Comparison of ENCODE assay signal across 22 cellular contexts in the genomic region with DNA sequence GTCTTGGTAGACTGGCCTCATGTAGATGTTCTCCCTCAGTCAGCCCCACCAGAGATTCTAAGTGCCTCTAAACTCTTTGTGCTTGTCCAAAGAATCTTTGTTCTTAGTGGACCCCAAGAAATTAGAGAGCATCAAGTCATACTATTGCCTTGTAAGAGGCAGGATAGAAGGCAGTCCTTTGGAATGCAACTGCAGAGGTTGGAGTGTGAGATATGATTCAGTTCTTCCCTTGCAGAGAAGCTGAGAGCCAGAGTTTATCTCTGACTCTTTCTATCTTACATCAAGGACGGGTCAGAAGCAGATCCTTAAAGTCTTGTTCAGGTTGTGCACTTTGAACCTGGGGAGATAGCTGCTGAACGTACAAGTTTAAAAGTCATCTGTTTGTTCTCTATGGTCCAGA. TPM values are rescaled to one million over a fixed set of nuclear protein-coding genes. Genes with fewer than 3 reads are reported as not detected.
DNase-seq lines count a peak whose midpoint lies in the region; ATAC-seq and TF ChIP-seq lines count a peak whose summit lies in the region.
"Had no signal": no experiment of that assay in that cellular context is flagged by ENCODE, and none has a peak within 500 bp of the region (broad histone marks: within the 10 kb centered on the region; RNA-seq: fewer than 3 reads in every experiment).

No MANE protein-coding gene starts in this region.

- H4K20me1 ChIP-seq in GM23338 (replicated peaks; ENCODE audit: insufficient read depth) = peaks cover 15% of the 10 kb centered on the region

- no peak overlapping the region for H2AFZ ChIP-seq in GM23338
- H2AFZ ChIP-seq: PC-9 had no signal

- no peaks in the 10 kb centered on the region for H3K4me1 ChIP-seq in GM23338 (ENCODE audit: insufficient read depth)

- H3K36me3 ChIP-seq in GM23338 (ENCODE audit: insufficient read depth) = peaks cover 22% of the 10 kb centered on the region; the same call in 1 of the 2 replicates

- H3K27me3 ChIP-seq in GM23338 (ENCODE audit: insufficient read depth) = no peaks in the 10 kb centered on the region

- H3F3A ChIP-seq in GM23338 (replicated peaks; ENCODE audit: low read depth) = no peaks in the 10 kb centered on the region

- no peaks in the 10 kb centered on the region for H3K9me2 ChIP-seq in GM23338 (ENCODE audit: insufficient read depth)

- no peak for DNase-seq in activated CD8-positive, alpha-beta T cell treated with anti-CD3 and anti-CD28 coated beads for 36 hours
- no peak for DNase-seq in activated CD8-positive, alpha-beta T cell treated with anti-CD3 and anti-CD28 coated beads, Interleukin-2, amount 10 ng/mL, durations not matched to agents 7 days and 5 days
- DNase-seq in GM23338 (ENCODE audit: low spot score) (no peak), iris pigment epithelial cell (ENCODE audit: low read depth) (peak; percentile 63), Right ventricle myocardium superior (no peak)
- DNase-seq in activated T-helper 2 cell treated with anti-CD3 and anti-CD28 coated beads, Interferon-gamma antibody, Interleukin-2, Interleukin-4, amounts not matched to agents 10 μg/mL and 5 μg/mL and 100 μg/mL, durations not matched to agents 14 hours and 24 hours and 36 hours (ENCODE audit: low spot score) = no peak
- DNase-seq: AML-193; C1 segment of cervical spinal cord; CD8-positive, alpha-beta T cell; DND-41; NCI-H1092 treated with DMSO at 0.1 percent for 48 hours; NCI-H1436 treated with DMSO at 0.1 percent for 48 hours; NCI-H1930; NCI-H226; NCI-H510A treated with DMSO at 0.1 percent for 48 hours; NCI-H748 treated with DMSO at 0.1 percent for 48 hours; PC-9 had no signal

- peaks cover 21% of the 10 kb centered on the region for H3K79me2 ChIP-seq in GM23338 (replicated peaks; ENCODE audit: insufficient read depth)

- no peaks in the 10 kb centered on the region for H3K27me3 Mint-ChIP-seq in activated CD8-positive, alpha-beta T cell treated with anti-CD3 and anti-CD28 coated beads for 36 hours
- no peaks in the 10 kb centered on the region for H3K27me3 Mint-ChIP-seq in activated CD8-positive, alpha-beta T cell treated with anti-CD3 and anti-CD28 coated beads, Interleukin-2, amount 10 ng/mL, durations not matched to agents 7 days and 5 days (ENCODE audit: low read depth)
- no peaks in the 10 kb centered on the region for H3K27me3 Mint-ChIP-seq in GM23338 (ENCODE audit: insufficient read depth, low read depth, poor library complexity)
- H3K27me3 Mint-ChIP-seq in activated T-helper 2 cell treated with anti-CD3 and anti-CD28 coated beads, Interferon-gamma antibody, Interleukin-2, Interleukin-4, amounts not matched to agents 10 μg/mL and 5 μg/mL and 100 μg/mL, durations not matched to agents 14 hours and 24 hours and 36 hours (ENCODE audit: low read depth) = no peaks in the 10 kb centered on the region

- H3K4me1 Mint-ChIP-seq in activated CD8-positive, alpha-beta T cell treated with anti-CD3 and anti-CD28 coated beads for 36 hours (ENCODE audit: low read depth) = peaks cover 21% of the 10 kb centered on the region
- peaks cover 2% of the 10 kb centered on the region for H3K4me1 Mint-ChIP-seq in activated CD8-positive, alpha-beta T cell treated with anti-CD3 and anti-CD28 coated beads, Interleukin-2, amount 10 ng/mL, durations not matched to agents 7 days and 5 days (ENCODE audit: low read depth)
- H3K4me1 Mint-ChIP-seq in GM23338 = no peaks in the 10 kb centered on the region; the same call in 1 of the 3 replicates
- H3K4me1 Mint-ChIP-seq in activated T-helper 2 cell treated with anti-CD3 and anti-CD28 coated beads, Interferon-gamma antibody, Interleukin-2, Interleukin-4, amounts not matched to agents 10 μg/mL and 5 μg/mL and 100 μg/mL, durations not matched to agents 14 hours and 24 hours and 36 hours (ENCODE audit: low read depth) = peaks cover 22% of the 10 kb centered on the region

- no peak for ATAC-seq in activated CD8-positive, alpha-beta T cell treated with anti-CD3 and anti-CD28 coated beads for 36 hours
- ATAC-seq in activated CD8-positive, alpha-beta T cell treated with anti-CD3 and anti-CD28 coated beads, Interleukin-2, amount 10 ng/mL, durations not matched to agents 7 days and 5 days = no peak
- no peak for ATAC-seq in GM23338
- no peak for ATAC-seq in SK-N-SH treated with all-trans-retinoic acid at 6 μM for 48 hours
- no peak for ATAC-seq in GM19023 (IDR thresholded peaks at IDR 0.05; ENCODE audit: unreplicated experiment)
- no peak for ATAC-seq in Right ventricle myocardium superior (ENCODE audit: poor library complexity)
- ATAC-seq: CD8-positive, alpha-beta T cell; GM12878 had no signal

- H3K27ac Mint-ChIP-seq in activated CD8-positive, alpha-beta T cell treated with anti-CD3 and anti-CD28 coated beads for 36 hours = peak overlapping the region; percentile 23
- H3K27ac Mint-ChIP-seq in activated CD8-positive, alpha-beta T cell treated with anti-CD3 and anti-CD28 coated beads, Interleukin-2, amount 10 ng/mL, durations not matched to agents 7 days and 5 days = no peak overlapping the region
- 0 out of 2 replicates have a peak overlapping the region, but pooled peaks have one; percentile 29 for H3K27ac Mint-ChIP-seq in GM23338
- peak overlapping the region; percentile 50 for H3K27ac Mint-ChIP-seq in activated T-helper 2 cell treated with anti-CD3 and anti-CD28 coated beads, Interferon-gamma antibody, Interleukin-2, Interleukin-4, amounts not matched to agents 10 μg/mL and 5 μg/mL and 100 μg/mL, durations not matched to agents 14 hours and 24 hours and 36 hours
- H3K27ac Mint-ChIP-seq: CD8-positive, alpha-beta T cell had no signal

- POLR2A ChIA-PET in activated CD8-positive, alpha-beta T cell treated with anti-CD3 and anti-CD28 coated beads for 36 hours (lab: Charles Lee) = interaction anchor here (1.5 to 1.9 kb wide), 2 partner anchors 14 to 21 kb away, joined by 4 read pairs; a partner anchor contains a TSS
- POLR2A ChIA-PET in activated CD8-positive, alpha-beta T cell treated with anti-CD3 and anti-CD28 coated beads, Interleukin-2, amount 10 ng/mL, durations not matched to agents 7 days and 5 days (lab: Charles Lee) = no interaction called here

- no peak overlapping the region for H3K4me3 Mint-ChIP-seq in activated CD8-positive, alpha-beta T cell treated with anti-CD3 and anti-CD28 coated beads for 36 hours
- H3K4me3 Mint-ChIP-seq in activated CD8-positive, alpha-beta T cell treated with anti-CD3 and anti-CD28 coated beads, Interleukin-2, amount 10 ng/mL, durations not matched to agents 7 days and 5 days = no peak overlapping the region
- H3K4me3 Mint-ChIP-seq in GM23338 = no peak overlapping the region
- H3K4me3 Mint-ChIP-seq in activated T-helper 2 cell treated with anti-CD3 and anti-CD28 coated beads, Interferon-gamma antibody, Interleukin-2, Interleukin-4, amounts not matched to agents 10 μg/mL and 5 μg/mL and 100 μg/mL, durations not matched to agents 14 hours and 24 hours and 36 hours (ENCODE audit: low read depth) = no peak overlapping the region
- H3K4me3 Mint-ChIP-seq: CD8-positive, alpha-beta T cell had no signal

- intact Hi-C loops in activated CD8-positive, alpha-beta T cell treated with anti-CD3 and anti-CD28 coated beads for 36 hours (cut with micrococcal nuclease) = no loop called here
- intact Hi-C loops in activated T-helper 2 cell treated with anti-CD3 and anti-CD28 coated beads, Interferon-gamma antibody, Interleukin-2, Interleukin-4, amounts not matched to agents 10 μg/mL and 5 μg/mL and 100 μg/mL, durations not matched to agents 14 hours and 24 hours and 36 hours (cut with micrococcal nuclease) = no loop called here
- intact Hi-C loops in Right ventricle myocardium superior (cut with DNase I) = no loop called here

- CTCF ChIA-PET in activated CD8-positive, alpha-beta T cell treated with anti-CD3 and anti-CD28 coated beads for 36 hours (lab: Charles Lee) = no interaction called here
- CTCF ChIA-PET in activated CD8-positive, alpha-beta T cell treated with anti-CD3 and anti-CD28 coated beads, Interleukin-2, amount 10 ng/mL, durations not matched to agents 7 days and 5 days (lab: Charles Lee) = interaction anchor here (1.3 kb wide), 1 partner anchor 23 kb away, joined by 4 read pairs; no protein-coding TSS in a partner anchor

- H3K4me2 ChIP-seq in GM23338 = no peak overlapping the region
- H3K4me2 ChIP-seq: KMS-11, PC-9 had no signal

- H3K9me3 Mint-ChIP-seq in activated CD8-positive, alpha-beta T cell treated with anti-CD3 and anti-CD28 coated beads for 36 hours = peaks cover 10% of the 10 kb centered on the region
- H3K9me3 Mint-ChIP-seq in activated CD8-positive, alpha-beta T cell treated with anti-CD3 and anti-CD28 coated beads, Interleukin-2, amount 10 ng/mL, durations not matched to agents 7 days and 5 days (ENCODE audit: insufficient read depth) = peaks cover 5% of the 10 kb centered on the region
- H3K9me3 Mint-ChIP-seq in GM23338 = no peaks in the 10 kb centered on the region
- H3K9me3 Mint-ChIP-seq in activated T-helper 2 cell treated with anti-CD3 and anti-CD28 coated beads, Interferon-gamma antibody, Interleukin-2, Interleukin-4, amounts not matched to agents 10 μg/mL and 5 μg/mL and 100 μg/mL, durations not matched to agents 14 hours and 24 hours and 36 hours = peaks cover 7% of the 10 kb centered on the region

- H3K27ac ChIP-seq in GM23338 (ENCODE audit: low read depth) = no peak overlapping the region
- H3K27ac ChIP-seq: KMS-11, PC-9, RWPE1 had no signal

- no peak for TF ChIP-seq CTCF in activated CD8-positive, alpha-beta T cell treated with anti-CD3 and anti-CD28 coated beads for 36 hours (IDR thresholded peaks at IDR 0.05)
- TF ChIP-seq CTCF in GM23338 (conservative IDR thresholded peaks at IDR 0.05; ENCODE audit: low read depth in 2 of 2) = no peak

- peaks cover 49% of the 10 kb centered on the region for H3K36me3 Mint-ChIP-seq in activated CD8-positive, alpha-beta T cell treated with anti-CD3 and anti-CD28 coated beads for 36 hours (ENCODE audit: low read depth)
- H3K36me3 Mint-ChIP-seq in activated CD8-positive, alpha-beta T cell treated with anti-CD3 and anti-CD28 coated beads, Interleukin-2, amount 10 ng/mL, durations not matched to agents 7 days and 5 days (ENCODE audit: low read depth) = peaks cover 43% of the 10 kb centered on the region
- peaks cover 39% of the 10 kb centered on the region; the same call in 2 of the 3 replicates for H3K36me3 Mint-ChIP-seq in GM23338 (ENCODE audit: low read depth)
- peaks cover 55% of the 10 kb centered on the region for H3K36me3 Mint-ChIP-seq in activated T-helper 2 cell treated with anti-CD3 and anti-CD28 coated beads, Interferon-gamma antibody, Interleukin-2, Interleukin-4, amounts not matched to agents 10 μg/mL and 5 μg/mL and 100 μg/mL, durations not matched to agents 14 hours and 24 hours and 36 hours (ENCODE audit: low read depth)

- no peak overlapping the region for H3K4me3 ChIP-seq in GM23338
- H3K4me3 ChIP-seq: GM12878, PC-9 had no signal

RNA-seq across cellular contexts. Expression of a gene that starts 21.1 kb away (rescaled TPM):
- total RNA-seq in activated CD8-positive, alpha-beta T cell treated with anti-CD3 and anti-CD28 coated beads for 36 hours = 10 to 100 TPM; 53.6 to 61.1 TPM
- 10 to 100 TPM; 47.3 to 47.9 TPM for total RNA-seq in activated CD8-positive, alpha-beta T cell treated with anti-CD3 and anti-CD28 coated beads, Interleukin-2, amount 10 ng/mL, durations not matched to agents 7 days and 5 days
- 123 and 126 TPM in 2 replicates for total RNA-seq in GM23338 (2014; rRNA removed; shearing (Covaris generic))
- 49.6 and 61.5 TPM in 2 replicates for polyA plus RNA-seq in GM23338 (2016; fragmentation: Nextera tagmentation; extraction: Ambion mirVana)
- total RNA-seq in activated T-helper 2 cell treated with anti-CD3 and anti-CD28 coated beads, Interferon-gamma antibody, Interleukin-2, Interleukin-4, amounts not matched to agents 10 μg/mL and 5 μg/mL and 100 μg/mL, durations not matched to agents 14 hours and 24 hours and 36 hours = 55.1 and 55.2 TPM in 2 replicates
- 6.8 TPM for total RNA-seq in Right ventricle myocardium superior
